ENCODE assay signal across 10 cellular contexts in the genomic region with DNA sequence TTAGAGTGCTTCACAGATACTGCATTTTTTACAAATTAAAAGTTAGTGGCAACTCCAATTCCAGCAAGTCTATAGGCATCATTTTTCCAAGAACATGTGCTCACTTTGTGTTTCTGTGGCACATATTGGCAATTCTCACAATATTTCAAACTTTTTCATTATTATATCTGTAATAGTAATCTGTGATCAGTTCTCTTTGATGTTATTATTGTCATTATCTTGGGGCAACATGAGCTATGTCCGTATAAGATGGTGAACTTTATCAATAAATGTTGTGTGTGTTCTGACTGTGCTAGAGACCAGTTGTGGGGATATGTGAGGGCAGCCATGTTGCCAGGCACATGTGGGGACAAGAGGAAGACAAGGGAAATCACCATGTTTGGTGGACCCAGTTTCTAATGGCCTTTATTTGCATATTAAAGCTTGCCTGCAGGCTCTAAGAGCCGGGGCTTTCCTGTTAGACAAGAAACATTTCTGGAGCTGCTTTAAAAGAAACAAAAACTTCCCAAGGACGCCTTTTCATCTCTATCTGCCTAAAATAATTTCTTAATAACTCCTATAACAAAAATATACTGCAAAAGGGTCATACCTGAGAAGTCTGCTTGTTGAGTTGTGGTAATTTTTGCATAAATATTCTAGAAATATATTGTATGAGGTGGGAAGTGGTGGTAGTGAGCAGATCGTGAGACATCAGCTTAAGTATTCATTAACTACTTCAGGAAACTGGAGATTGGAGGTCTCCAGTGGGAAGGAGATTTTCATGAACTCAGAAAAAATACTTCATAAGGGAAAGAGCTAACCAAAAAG. TPM values are rescaled to one million over a fixed set of nuclear protein-coding genes. Genes with fewer than 3 reads are reported as not detected.
DNase-seq lines count a peak whose midpoint lies in the region; ATAC-seq, FAIRE-seq and TF ChIP-seq lines count a peak whose summit lies in the region.
"Had no signal": no experiment of that assay in that cellular context is flagged by ENCODE, and none has a peak within 500 bp of the region (broad histone marks: within the 10 kb centered on the region; RNA-seq: fewer than 3 reads in every experiment).

No MANE protein-coding gene starts in this region.

- peak; percentile 62 for TF ChIP-seq POLR2A in GM12892 (IDR thresholded peaks at IDR 0.05; ENCODE audit: low read depth, low read length)

- FAIRE-seq in GM12892 (lab: Jason Lieb, UNC): peak; percentile 91

- H3K79me2 ChIP-seq in OCI-LY3 (ENCODE audit: low read length): no peaks in the 10 kb centered on the region

- H3K9me3 ChIP-seq in OCI-LY3 (ENCODE audit: insufficient read depth, low read length): no peaks in the 10 kb centered on the region
- H3K9me3 ChIP-seq: BLaER1 had no signal

- no peaks in the 10 kb centered on the region for H3K27me3 ChIP-seq in OCI-LY3 (ENCODE audit: low read depth, low read length)
- H3K27me3 ChIP-seq: BLaER1 had no signal

- H3K4me2 ChIP-seq in OCI-LY3 (ENCODE audit: low read length): peak overlapping the region; percentile 66
- H3K4me2 ChIP-seq: BLaER1 had no signal

- peak; percentile 99 for ATAC-seq in GM19468 (IDR thresholded peaks at IDR 0.05; ENCODE audit: extremely low read depth, unreplicated experiment)
- peak; percentile 100 for ATAC-seq in HG03039 (IDR thresholded peaks at IDR 0.05; ENCODE audit: unreplicated experiment)

- peak overlapping the region; percentile 6; the same call in 1 of the 2 replicates for H3K27ac ChIP-seq in OCI-LY3 (ENCODE audit: low read length)
- H3K27ac ChIP-seq: BLaER1 had no signal

- TF ChIP-seq CTCF in OCI-LY3 (IDR thresholded peaks at IDR 0.05; ENCODE audit: low read depth, low read length): no peak

- H3K4me1 ChIP-seq in OCI-LY3 (ENCODE audit: low read length): peaks cover 14% of the 10 kb centered on the region
- H3K4me1 ChIP-seq: BLaER1 had no signal

- DNase-seq in GM12892 (ENCODE audit: insufficient read length) (no peak), hypothalamus (lab: John Stamatoyannopoulos, UW) (no peak), MV-4-11 (lab: John Stamatoyannopoulos, UW) (no peak)
- DNase-seq in activated CD4-positive, alpha-beta T cell treated with anti-CD3 and anti-CD28 coated beads for 4 hours: no peak
- DNase-seq in activated CD4-positive, alpha-beta T cell treated with anti-CD3 and anti-CD28 coated beads, Interleukin-2, amount 50 U/mL, for 1 hour: no peak
- DNase-seq: activated CD4-positive, alpha-beta T cell treated with anti-CD3 and anti-CD28 coated beads, Interleukin-2, amount 50 U/mL, for 48 hours had no signal

- H3K9ac ChIP-seq in OCI-LY3 (ENCODE audit: low read length): no peak overlapping the region; the same call in 1 of the 2 replicates
- H3K9ac ChIP-seq: BLaER1 had no signal

- H3K4me3 ChIP-seq in OCI-LY3 (ENCODE audit: low read length): peak overlapping the region; percentile 40
- H3K4me3 ChIP-seq: BLaER1 had no signal

- no peaks in the 10 kb centered on the region for H4K20me1 ChIP-seq in OCI-LY3 (ENCODE audit: insufficient read depth, low read length)
- H4K20me1 ChIP-seq: BLaER1 had no signal

- peak overlapping the region; percentile 69 for H2AFZ ChIP-seq in OCI-LY3 (ENCODE audit: low read depth, low read length)

- H3K36me3 ChIP-seq in OCI-LY3 (replicated peaks; ENCODE audit: low read depth, low read length): peaks cover 6% of the 10 kb centered on the region
- H3K36me3 ChIP-seq: BLaER1 had no signal

RNA-seq across cellular contexts. Expression of gene KYNU, which starts 37.2 kb away (rescaled TPM):
- 50.8 TPM for polyA plus RNA-seq in GM12892 (2012; ENCODE audit: missing spikeins)
